In genomic region chr1:214506972-214507431, GRCh38 we compare ENCODE assay signal across 9 cellular contexts.
DNase-seq lines count a peak whose midpoint lies in the region; ATAC-seq lines count a peak whose summit lies in the region.
"Had no signal": no experiment of that assay in that cellular context is flagged by ENCODE, and none has a peak within 500 bp of the region (broad histone marks: within the 10 kb centered on the region; RNA-seq: fewer than 3 reads in every experiment).

No MANE protein-coding gene starts in this region.

- peak; percentile 89 for ATAC-seq in GM18508 (IDR thresholded peaks at IDR 0.05; ENCODE audit: insufficient read depth, unreplicated experiment)
- peak; percentile 80 for ATAC-seq in GM21737 (IDR thresholded peaks at IDR 0.05; ENCODE audit: unreplicated experiment)
- ATAC-seq: right cardiac atrium had no signal

- DNase-seq in HuH-7 (ENCODE audit: low spot score): peak; percentile 54
- peak; percentile 37 for DNase-seq in iPS-NIHi7 (ENCODE audit: extremely low spot score)
- DNase-seq in inferior parietal cortex (ENCODE audit: extremely low spot score): no peak
- DNase-seq in T1000 (lab: John Stamatoyannopoulos, UW): no peak
- DNase-seq in NCI-H1105 (lab: John Stamatoyannopoulos, UW): no peak
- no peak for DNase-seq in EL
- DNase-seq: right cardiac atrium had no signal

Comparison
In these comparisons a context has a peak if more than half of its experiments do, and no peak if none do; other contexts are left out.
1. DNase-seq: peak in HuH-7 (single experiment) and iPS-NIHi7 (single experiment); none in inferior parietal cortex (single experiment), T1000 (single experiment), NCI-H1105 (single experiment) and EL (single experiment).